ENCODE assay signal across 9 cellular contexts in the genomic region with DNA sequence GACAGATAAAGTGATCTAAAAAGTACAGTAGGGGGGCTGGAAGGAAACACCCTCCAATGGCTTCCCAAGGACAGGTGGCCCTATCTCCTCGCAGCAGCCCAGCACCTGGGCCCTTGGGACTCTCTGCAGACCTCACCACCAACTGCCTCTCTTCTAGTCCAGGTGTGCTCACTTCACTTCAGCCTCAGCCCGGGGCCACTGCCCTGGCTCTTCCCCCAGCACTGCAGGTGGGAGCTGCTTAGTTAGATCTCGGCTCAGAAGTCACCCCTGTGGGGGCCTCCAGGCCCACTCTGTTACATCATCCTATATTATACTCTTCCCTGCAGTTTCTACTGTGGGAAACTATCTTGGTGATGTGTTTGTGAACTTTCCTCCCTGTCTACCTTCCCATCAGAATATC. TPM values are rescaled to one million over a fixed set of nuclear protein-coding genes. Genes with fewer than 3 reads are reported as not detected.
DNase-seq lines count a peak whose midpoint lies in the region; ATAC-seq and TF ChIP-seq lines count a peak whose summit lies in the region.
"Had no signal": no experiment of that assay in that cellular context is flagged by ENCODE, and none has a peak within 500 bp of the region (broad histone marks: within the 10 kb centered on the region; RNA-seq: fewer than 3 reads in every experiment).

No MANE protein-coding gene starts in this region.

- peaks cover 10 to 21% (median 15%) of the 10 kb centered on the region in 4 donors for H3K4me1 Mint-ChIP-seq in naive thymus-derived CD8-positive, alpha-beta T cell

- H3K27ac ChIP-seq in cardiac muscle cell = peak overlapping the region; percentile 76
- peak overlapping the region; percentile 97 to 100 for H3K27ac ChIP-seq in coronary artery
- peak overlapping the region; percentile 86 for H3K27ac ChIP-seq in vagina

- H3K27me3 Mint-ChIP-seq in naive thymus-derived CD8-positive, alpha-beta T cell = peaks cover 7 to 36% (median 30%) of the 10 kb centered on the region in 5 donors

- no peak for TF ChIP-seq POLR2A in vagina (IDR thresholded peaks at IDR 0.05)

- POLR2A ChIA-PET in naive thymus-derived CD8-positive, alpha-beta T cell (lab: Charles Lee) = no interaction called here

- H3K9me3 ChIP-seq in cardiac muscle cell (ENCODE audit: low read depth) = no peaks in the 10 kb centered on the region
- no peaks in the 10 kb centered on the region for H3K9me3 ChIP-seq in vagina

- peak overlapping the region in 3 of 10 donors; percentile 47 to 79 (median 54) for H3K27ac Mint-ChIP-seq in naive thymus-derived CD8-positive, alpha-beta T cell
- H3K27ac Mint-ChIP-seq: activated T-cell treated with anti-CD3 and anti-CD28 coated beads, Interleukin-2, amount 50 U/mL, for 24 hours had no signal

- no peaks in the 10 kb centered on the region for H3K9me3 Mint-ChIP-seq in naive thymus-derived CD8-positive, alpha-beta T cell
- H3K9me3 Mint-ChIP-seq: activated T-cell treated with anti-CD3 and anti-CD28 coated beads, Interleukin-2, amount 50 U/mL, for 24 hours had no signal

- H3K36me3 Mint-ChIP-seq in naive thymus-derived CD8-positive, alpha-beta T cell = no peaks in the 10 kb centered on the region

- H3K36me3 ChIP-seq in cardiac muscle cell = peaks cover 5% of the 10 kb centered on the region
- H3K36me3 ChIP-seq in vagina = peaks cover 0 to 7% of the 10 kb centered on the region in 2 donors

- DNase-seq in cardiac muscle cell (ENCODE audit: low read depth in 1 of 2, low spot score in 1 of 2) = no peak
- DNase-seq in cardiac septum (ENCODE audit: low spot score) = no peak
- DNase-seq in coronary artery (ENCODE audit: low spot score) = no peak
- peak in 1 of 10 donors; percentile 45 for DNase-seq in naive thymus-derived CD8-positive, alpha-beta T cell
- no peak for DNase-seq in vagina (ENCODE audit: extremely low spot score in 2 of 2)
- DNase-seq in NOMO-1 treated with dmso at 0.1 percent for 144 hours (lab: John Stamatoyannopoulos, UW; ENCODE audit: unreplicated experiment) = no peak
- DNase-seq in activated gamma-delta T cell treated with Interleukin-2 at 50 U/mL for 16 hours = no peak
- no peak for DNase-seq in DMS79 (lab: John Stamatoyannopoulos, UW)

- ATAC-seq in naive thymus-derived CD8-positive, alpha-beta T cell = no peak

- H3K4me3 ChIP-seq in cardiac muscle cell (peak overlapping the region; percentile 5), coronary artery (peak overlapping the region; percentile 99), vagina (peak overlapping the region; percentile 64 to 98)

- TF ChIP-seq CTCF in cardiac muscle cell (IDR thresholded peaks at IDR 0.05; ENCODE audit: low read depth, low read length) (no peak), coronary artery (IDR thresholded peaks at IDR 0.05) (no peak), vagina (IDR thresholded peaks at IDR 0.05) (no peak)

- H3K4me3 Mint-ChIP-seq in naive thymus-derived CD8-positive, alpha-beta T cell = peak overlapping the region; percentile 29 to 96 (median 78)

- H3K27me3 ChIP-seq in cardiac muscle cell (peaks cover 6% of the 10 kb centered on the region), vagina (no peaks in the 10 kb centered on the region)

- intact Hi-C loops in cardiac septum (cut with DNase I) = loop anchor here (5.0 kb wide), 1 partner anchor 68 kb away; no protein-coding TSS in a partner anchor
- intact Hi-C loops in vagina (cut with DNase I) = loop anchor here (10.0 kb wide), 2 partner anchors 90 to 120 kb away; partner anchors contain the start of gene ZXDC

- H3K4me1 ChIP-seq in cardiac muscle cell (ENCODE audit: low read depth) (peaks cover 6% of the 10 kb centered on the region), vagina (peaks cover 28% of the 10 kb centered on the region)

RNA-seq across cellular contexts. Expression of gene KLF15, which starts 2.0 kb away (rescaled TPM):
- total RNA-seq in cardiac muscle cell = 9.5 and 16.5 TPM in 2 replicates
- polyA plus RNA-seq in cardiac muscle cell = 0.75 and 6.3 TPM in 2 replicates
- total RNA-seq in cardiac septum = 11.5 TPM
- total RNA-seq in naive thymus-derived CD8-positive, alpha-beta T cell = 1 to 10 TPM; 1.2 to 1.6 TPM
- not detected for polyA plus RNA-seq in naive thymus-derived CD8-positive, alpha-beta T cell
- total RNA-seq in vagina = 25.3 TPM

RNA-seq across cellular contexts. Expression of gene CFAP100, which starts 39.5 kb away (rescaled TPM):
- not detected in 2 replicates for total RNA-seq in cardiac muscle cell
- 0.09 TPM in 1 of 2 replicates, not detected in the other for polyA plus RNA-seq in cardiac muscle cell
- total RNA-seq in cardiac septum = not detected
- not detected for total RNA-seq in naive thymus-derived CD8-positive, alpha-beta T cell
- polyA plus RNA-seq in naive thymus-derived CD8-positive, alpha-beta T cell = not detected
- total RNA-seq in vagina = not detected

Comparison
In these comparisons a context has a peak if more than half of its experiments do, and no peak if none do; other contexts are left out.
1. H3K4me3 ChIP-seq: peak in every context shown above with its lines; median percentile 99 in coronary artery; 81 in vagina; 5 in cardiac muscle cell.